9 cellular contexts compared by ENCODE assay signal in the genomic region with DNA sequence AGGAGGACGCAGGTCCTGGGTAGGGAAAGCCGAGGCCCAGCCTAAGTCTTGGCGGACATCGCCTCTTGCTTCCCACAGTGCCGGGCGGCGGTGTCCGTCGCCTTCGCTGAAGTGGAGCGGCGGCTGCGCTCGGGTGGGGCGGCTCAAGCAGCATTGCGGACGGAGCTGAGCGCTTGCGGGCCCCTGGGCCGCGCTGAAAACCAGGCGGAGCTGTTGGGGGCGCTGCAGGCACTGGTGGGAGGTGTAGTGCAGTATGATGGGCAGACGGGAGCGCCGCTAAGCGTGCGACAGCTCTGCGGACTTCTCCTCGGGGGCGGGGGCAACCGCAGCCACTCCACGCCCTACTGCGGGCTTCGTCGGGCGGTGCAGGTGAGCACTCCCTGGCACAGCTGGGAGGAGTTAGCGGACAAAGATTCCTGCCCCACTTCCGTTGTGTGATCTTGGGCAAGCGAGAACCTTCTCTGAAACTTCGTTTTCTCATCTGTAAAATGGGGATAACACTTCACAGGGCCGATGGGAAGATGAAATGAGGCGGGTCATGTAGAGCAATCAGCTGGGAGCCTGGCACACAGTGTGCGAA. TPM values are rescaled to one million over a fixed set of nuclear protein-coding genes. Genes with fewer than 3 reads are reported as not detected.
A peak's percentile ranks its signal among the peaks of the same experiment; 100 is the strongest.
DNase-seq lines count a peak whose midpoint lies in the region; ATAC-seq and TF ChIP-seq lines count a peak whose summit lies in the region.
"Had no signal": no experiment of that assay in that cellular context is flagged by ENCODE, and none has a peak within 500 bp of the region (broad histone marks: within the 10 kb centered on the region; RNA-seq: fewer than 3 reads in every experiment).

No MANE protein-coding gene starts in this region.

- peaks cover 4% of the 10 kb centered on the region for H3K4me1 Mint-ChIP-seq in neural crest cell

- no peaks in the 10 kb centered on the region for H3K9me3 Mint-ChIP-seq in neural crest cell

- H3K4me3 ChIP-seq in BE2C (ENCODE audit: low read depth, low read length), result peak overlapping the region; percentile 62
- H3K4me3 ChIP-seq in thoracic aorta, result peak overlapping the region; percentile 71
- H3K4me3 ChIP-seq: SJSA1 had no signal

- no peaks in the 10 kb centered on the region for H3K9me3 ChIP-seq in BE2C
- H3K9me3 ChIP-seq in thoracic aorta, result no peaks in the 10 kb centered on the region
- H3K9me3 ChIP-seq: SJSA1 had no signal

- peak; percentile 85 for DNase-seq in BE2C
- DNase-seq in NCI-H69 (lab: John Stamatoyannopoulos, UW), result peak; percentile 85
- DNase-seq in activated CD8-positive, alpha-beta memory T cell treated with anti-CD3 and anti-CD28 coated beads, Interleukin-2, amount 50 U/mL, for 48 hours, result peak; percentile 85
- peak; percentile 65 for DNase-seq in neural crest cell (ENCODE audit: low read depth, low spot score)
- no peak for DNase-seq in thoracic aorta (ENCODE audit: low spot score)

- H3K27ac ChIP-seq in thoracic aorta, result no peak overlapping the region
- H3K27ac ChIP-seq: SJSA1 had no signal

- peak overlapping the region; percentile 88 for H3K4me3 Mint-ChIP-seq in neural crest cell

- peaks cover 77% of the 10 kb centered on the region for H3K27me3 Mint-ChIP-seq in neural crest cell (ENCODE audit: low read depth)

- no peak overlapping the region for H3K27ac Mint-ChIP-seq in neural crest cell (ENCODE audit: unreplicated experiment)

- H3K27me3 ChIP-seq in BE2C, result peaks cover 76% of the 10 kb centered on the region
- H3K27me3 ChIP-seq in thoracic aorta (replicated peaks; ENCODE audit: insufficient read depth), result no peaks in the 10 kb centered on the region

- no peaks in the 10 kb centered on the region for H3K36me3 Mint-ChIP-seq in neural crest cell (ENCODE audit: low read depth)

- H3K36me3 ChIP-seq in BE2C (no peaks in the 10 kb centered on the region), thoracic aorta (no peaks in the 10 kb centered on the region)
- H3K36me3 ChIP-seq: SJSA1 had no signal

- ATAC-seq in GM19043 (IDR thresholded peaks at IDR 0.05; ENCODE audit: low read depth, unreplicated experiment) (peak; percentile 70), HG03280 (IDR thresholded peaks at IDR 0.05; ENCODE audit: unreplicated experiment) (peak; percentile 90), esophagus mucosa (peak; percentile 98), thoracic aorta (ENCODE audit: insufficient number of reproducible peaks, low FRiP score, low read depth) (no peak)

- TF ChIP-seq CTCF in BE2C (IDR thresholded peaks at IDR 0.05; ENCODE audit: low read depth, low read length) (peak; percentile 47), neural crest cell (conservative IDR thresholded peaks at IDR 0.05) (peak; percentile 65), thoracic aorta (IDR thresholded peaks at IDR 0.05) (no peak)

- no peaks in the 10 kb centered on the region for H3K4me1 ChIP-seq in BE2C
- peaks cover 0 to 8% of the 10 kb centered on the region in 2 donors for H3K4me1 ChIP-seq in thoracic aorta (ENCODE audit: control insufficient read depth in 1 of 2, low read depth in 2 of 2)
- H3K4me1 ChIP-seq: SJSA1 had no signal

RNA-seq across cellular contexts. Expression of gene PRSS16, which starts 4.3 kb away (rescaled TPM):
- polyA plus RNA-seq in BE2C (2012; ENCODE audit: insufficient read depth, insufficient read length, low read depth), result not detected
- total RNA-seq in esophagus mucosa (7.7 TPM), neural crest cell (0.57 and 0.63 TPM in 2 replicates), thoracic aorta (not detected)
- total RNA-seq: SJSA1 had no signal
